In genomic region chr16:23700093-23700492, GRCh38 we compare ENCODE assay signal across 2 cellular contexts.
TF ChIP-seq lines count a peak whose summit lies in the region.

No MANE protein-coding gene starts in this region.

TF ChIP-seq in HCT116, 20 proteins besides CTCF, POLR2A, EP300 and RAD21:
- TF ChIP-seq ZFX (IDR thresholded peaks at IDR 0.05) (no peak), MAX (IDR thresholded peaks at IDR 0.05) (no peak), JUND (IDR thresholded peaks at IDR 0.05) (no peak), YY1 (IDR thresholded peaks at IDR 0.05; ENCODE audit: extremely low read depth, insufficient replicate concordance, low read depth, low read length) (no peak), CEBPB (IDR thresholded peaks at IDR 0.05; ENCODE audit: low read depth) (no peak), ZNF274 (IDR thresholded peaks at IDR 0.05; ENCODE audit: low read depth, low read length) (no peak)
- TF ChIP-seq, protein P1, sequence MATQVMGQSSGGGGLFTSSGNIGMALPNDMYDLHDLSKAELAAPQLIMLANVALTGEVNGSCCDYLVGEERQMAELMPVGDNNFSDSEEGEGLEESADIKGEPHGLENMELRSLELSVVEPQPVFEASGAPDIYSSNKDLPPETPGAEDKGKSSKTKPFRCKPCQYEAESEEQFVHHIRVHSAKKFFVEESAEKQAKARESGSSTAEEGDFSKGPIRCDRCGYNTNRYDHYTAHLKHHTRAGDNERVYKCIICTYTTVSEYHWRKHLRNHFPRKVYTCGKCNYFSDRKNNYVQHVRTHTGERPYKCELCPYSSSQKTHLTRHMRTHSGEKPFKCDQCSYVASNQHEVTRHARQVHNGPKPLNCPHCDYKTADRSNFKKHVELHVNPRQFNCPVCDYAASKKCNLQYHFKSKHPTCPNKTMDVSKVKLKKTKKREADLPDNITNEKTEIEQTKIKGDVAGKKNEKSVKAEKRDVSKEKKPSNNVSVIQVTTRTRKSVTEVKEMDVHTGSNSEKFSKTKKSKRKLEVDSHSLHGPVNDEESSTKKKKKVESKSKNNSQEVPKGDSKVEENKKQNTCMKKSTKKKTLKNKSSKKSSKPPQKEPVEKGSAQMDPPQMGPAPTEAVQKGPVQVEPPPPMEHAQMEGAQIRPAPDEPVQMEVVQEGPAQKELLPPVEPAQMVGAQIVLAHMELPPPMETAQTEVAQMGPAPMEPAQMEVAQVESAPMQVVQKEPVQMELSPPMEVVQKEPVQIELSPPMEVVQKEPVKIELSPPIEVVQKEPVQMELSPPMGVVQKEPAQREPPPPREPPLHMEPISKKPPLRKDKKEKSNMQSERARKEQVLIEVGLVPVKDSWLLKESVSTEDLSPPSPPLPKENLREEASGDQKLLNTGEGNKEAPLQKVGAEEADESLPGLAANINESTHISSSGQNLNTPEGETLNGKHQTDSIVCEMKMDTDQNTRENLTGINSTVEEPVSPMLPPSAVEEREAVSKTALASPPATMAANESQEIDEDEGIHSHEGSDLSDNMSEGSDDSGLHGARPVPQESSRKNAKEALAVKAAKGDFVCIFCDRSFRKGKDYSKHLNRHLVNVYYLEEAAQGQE (IDR thresholded peaks at IDR 0.05; ENCODE audit: low read depth) = no peak
- TF ChIP-seq, protein P2, sequence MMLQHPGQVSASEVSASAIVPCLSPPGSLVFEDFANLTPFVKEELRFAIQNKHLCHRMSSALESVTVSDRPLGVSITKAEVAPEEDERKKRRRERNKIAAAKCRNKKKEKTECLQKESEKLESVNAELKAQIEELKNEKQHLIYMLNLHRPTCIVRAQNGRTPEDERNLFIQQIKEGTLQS (IDR thresholded peaks at IDR 0.05) = no peak

TF ChIP-seq in K562, 482 proteins besides CTCF, POLR2A, EP300 and RAD21:
- TF ChIP-seq RBM25 (IDR thresholded peaks at IDR 0.05; ENCODE audit: low read depth, low read length, severe bottlenecking) (peak; percentile 30), MAFF (IDR thresholded peaks at IDR 0.05; ENCODE audit: low read length) (no peak), ZNF121 (CRISPR knock-in tag; conservative IDR thresholded peaks at IDR 0.05) (peak; percentile 88), KDM1A (IDR thresholded peaks at IDR 0.05) (peak in 1 of 2 experiments; percentile 15; a peak in 1 of 4 replicates), CBFA2T2 (conservative IDR thresholded peaks at IDR 0.05) (no peak)
- TF ChIP-seq, protein P3, sequence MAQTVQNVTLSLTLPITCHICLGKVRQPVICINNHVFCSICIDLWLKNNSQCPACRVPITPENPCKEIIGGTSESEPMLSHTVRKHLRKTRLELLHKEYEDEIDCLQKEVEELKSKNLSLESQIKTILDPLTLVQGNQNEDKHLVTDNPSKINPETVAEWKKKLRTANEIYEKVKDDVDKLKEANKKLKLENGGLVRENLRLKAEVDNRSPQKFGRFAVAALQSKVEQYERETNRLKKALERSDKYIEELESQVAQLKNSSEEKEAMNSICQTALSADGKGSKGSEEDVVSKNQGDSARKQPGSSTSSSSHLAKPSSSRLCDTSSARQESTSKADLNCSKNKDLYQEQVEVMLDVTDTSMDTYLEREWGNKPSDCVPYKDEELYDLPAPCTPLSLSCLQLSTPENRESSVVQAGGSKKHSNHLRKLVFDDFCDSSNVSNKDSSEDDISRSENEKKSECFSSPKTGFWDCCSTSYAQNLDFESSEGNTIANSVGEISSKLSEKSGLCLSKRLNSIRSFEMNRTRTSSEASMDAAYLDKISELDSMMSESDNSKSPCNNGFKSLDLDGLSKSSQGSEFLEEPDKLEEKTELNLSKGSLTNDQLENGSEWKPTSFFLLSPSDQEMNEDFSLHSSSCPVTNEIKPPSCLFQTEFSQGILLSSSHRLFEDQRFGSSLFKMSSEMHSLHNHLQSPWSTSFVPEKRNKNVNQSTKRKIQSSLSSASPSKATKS (CRISPR knock-in tag; IDR thresholded peaks at IDR 0.05) = no peak
